9 cellular contexts compared by ENCODE assay signal in genomic region chr9:35813434-35814105, GRCh38. TPM values are rescaled to one million over a fixed set of nuclear protein-coding genes. Genes with fewer than 3 reads are reported as not detected.
A peak's percentile ranks its signal among the peaks of the same experiment; 100 is the strongest.
DNase-seq lines count a peak whose midpoint lies in the region; ATAC-seq and TF ChIP-seq lines count a peak whose summit lies in the region.
"Had no signal": no experiment of that assay in that cellular context is flagged by ENCODE, and none has a peak within 500 bp of the region (broad histone marks: within the 10 kb centered on the region; RNA-seq: fewer than 3 reads in every experiment).

No MANE protein-coding gene starts in this region.

- H3K4me1 Mint-ChIP-seq in activated T-cell treated with anti-CD3 and anti-CD28 coated beads, Interleukin-2, amount 50 U/mL, for 72 hours (ENCODE audit: low read depth), result peaks cover 47% of the 10 kb centered on the region

- no peaks in the 10 kb centered on the region for H3K36me3 ChIP-seq in fibroblast of lung (ENCODE audit: control insufficient read depth, insufficient read depth, low read length)

- no peak overlapping the region for H3K27ac Mint-ChIP-seq in activated T-cell treated with anti-CD3 and anti-CD28 coated beads, Interleukin-2, amount 50 U/mL, for 72 hours

- peak overlapping the region; percentile 90 for H3K4me2 ChIP-seq in fibroblast of lung (ENCODE audit: extremely low read depth, insufficient read depth, low read length)

- H3K36me3 Mint-ChIP-seq in activated T-cell treated with anti-CD3 and anti-CD28 coated beads, Interleukin-2, amount 50 U/mL, for 72 hours (ENCODE audit: insufficient read depth in 2 of 2), result peaks cover 0 to 6% of the 10 kb centered on the region in 2 donors

- peaks cover 12% of the 10 kb centered on the region for H3K4me1 ChIP-seq in fibroblast of lung (ENCODE audit: control insufficient read depth, extremely low read depth, insufficient read depth, low read length)

- no peak overlapping the region for H2AFZ ChIP-seq in fibroblast of lung (ENCODE audit: low read length)

- ATAC-seq in activated T-cell treated with anti-CD3 and anti-CD28 coated beads, Interleukin-2, amount 50 U/mL, for 72 hours (replicated peaks in 1 of 2), result no peak
- ATAC-seq in GM21447 (IDR thresholded peaks at IDR 0.05; ENCODE audit: unreplicated experiment) (no peak), GM21360 (IDR thresholded peaks at IDR 0.05; ENCODE audit: unreplicated experiment) (no peak)

- peaks cover 2% of the 10 kb centered on the region for H3K27me3 ChIP-seq in fibroblast of lung (ENCODE audit: control insufficient read depth, insufficient read depth, low read length)

- peak in 1 of 2 donors; percentile 31 for TF ChIP-seq CTCF in fibroblast of lung (conservative IDR thresholded peaks at IDR 0.05 in 1 of 2, IDR thresholded peaks at IDR 0.05 in 1 of 2; ENCODE audit: low read depth in 1 of 2, low read length in 2 of 2)

- no peaks in the 10 kb centered on the region for H3K27me3 Mint-ChIP-seq in activated T-cell treated with anti-CD3 and anti-CD28 coated beads, Interleukin-2, amount 50 U/mL, for 72 hours (ENCODE audit: low read depth)

- H3K79me2 ChIP-seq in fibroblast of lung (ENCODE audit: control insufficient read depth, insufficient read depth, low read length), result no peaks in the 10 kb centered on the region

- no peaks in the 10 kb centered on the region for H3K9me3 Mint-ChIP-seq in activated T-cell treated with anti-CD3 and anti-CD28 coated beads, Interleukin-2, amount 50 U/mL, for 72 hours

- peak overlapping the region; percentile 9 for H3K27ac ChIP-seq in fibroblast of lung (ENCODE audit: insufficient read depth, low read length)

- no peaks in the 10 kb centered on the region for H4K20me1 ChIP-seq in fibroblast of lung (ENCODE audit: control insufficient read depth, extremely low read depth, insufficient read depth, low read length)

- H3K4me3 ChIP-seq in fibroblast of lung (replicated peaks in 1 of 4; ENCODE audit: control extremely low read depth in 1 of 4, insufficient read depth in 1 of 4, low read depth in 3 of 4, low read length in 4 of 4), result peak overlapping the region in 2 of 4 experiments; percentile 62 to 86

- peak overlapping the region; percentile 86 to 89 for H3K4me3 Mint-ChIP-seq in activated T-cell treated with anti-CD3 and anti-CD28 coated beads, Interleukin-2, amount 50 U/mL, for 72 hours

- no peak for DNase-seq in activated T-cell treated with anti-CD3 and anti-CD28 coated beads, Interleukin-2, amount 50 U/mL, for 72 hours
- DNase-seq in activated T-cell treated with anti-CD3 and anti-CD28 coated beads for 4 hours, result no peak
- DNase-seq in RPMI7951 (ENCODE audit: low read depth), result peak; percentile 40
- peak in 1 of 2 donors; percentile 38 for DNase-seq in fibroblast of lung (ENCODE audit: low read depth in 2 of 2)
- DNase-seq in renal cortical epithelial cell (ENCODE audit: low read depth), result peak; percentile 50
- DNase-seq in NAMALWA (ENCODE audit: low spot score), result no peak

- no peak overlapping the region for H3K9ac ChIP-seq in fibroblast of lung (ENCODE audit: insufficient read depth, low read length)

- no peaks in the 10 kb centered on the region for H3K9me3 ChIP-seq in fibroblast of lung (ENCODE audit: control insufficient read depth, insufficient read depth, low read depth, low read length)

RNA-seq across cellular contexts. Expression of gene HINT2, which starts 1.3 kb away (rescaled TPM):
- total RNA-seq in activated T-cell treated with anti-CD3 and anti-CD28 coated beads, Interleukin-2, amount 50 U/mL, for 72 hours, result 10 to 100 TPM; 69.2 to 80.9 TPM
- total RNA-seq in RPMI7951 (2014; rRNA removed; shearing (Covaris generic)), result 57.7 and 63.2 TPM in 2 replicates
- total RNA-seq in fibroblast of lung (24.9 and 34.2 TPM in 2 replicates), renal cortical epithelial cell (12.7 and 25.7 TPM in 2 replicates)
- polyA plus RNA-seq in fibroblast of lung, result 13.1 and 22.9 TPM in 2 replicates
- polyA plus RNA-seq in fibroblast of lung (2012), result 29.5 and 48.6 TPM in 2 replicates
- 6.8 and 9.2 TPM in 2 replicates for polyA minus RNA-seq in fibroblast of lung (ENCODE audit: low replicate concordance)

RNA-seq across cellular contexts. Expression of gene SPAG8, which starts 1.5 kb away (rescaled TPM):
- total RNA-seq in activated T-cell treated with anti-CD3 and anti-CD28 coated beads, Interleukin-2, amount 50 U/mL, for 72 hours, result 1 to 10 TPM; 1.1 to 1.4 TPM
- total RNA-seq in RPMI7951 (2014; rRNA removed; shearing (Covaris generic)), result 1.7 and 1.8 TPM in 2 replicates
- total RNA-seq in fibroblast of lung, result 1.0 and 1.3 TPM in 2 replicates
- 0.62 and 0.64 TPM in 2 replicates for polyA plus RNA-seq in fibroblast of lung
- polyA plus RNA-seq in fibroblast of lung (2012), result 0.35 and 1.0 TPM in 2 replicates
- polyA minus RNA-seq in fibroblast of lung (ENCODE audit: low replicate concordance), result 0.26 TPM in 1 of 2 replicates, not detected in the other
- total RNA-seq in renal cortical epithelial cell, result 0.80 TPM in 1 of 2 replicates, not detected in the other

RNA-seq across cellular contexts. Expression of gene FAM221B, which starts 15.0 kb away (rescaled TPM):
- not detected for total RNA-seq in activated T-cell treated with anti-CD3 and anti-CD28 coated beads, Interleukin-2, amount 50 U/mL, for 72 hours
- not detected in 2 replicates for total RNA-seq in RPMI7951 (2014; rRNA removed; shearing (Covaris generic))
- total RNA-seq in fibroblast of lung, result not detected in 2 replicates
- polyA plus RNA-seq in fibroblast of lung, result not detected in 2 replicates
- not detected in 2 replicates for polyA plus RNA-seq in fibroblast of lung (2012)
- not detected in 2 replicates for polyA minus RNA-seq in fibroblast of lung (ENCODE audit: low replicate concordance)
- not detected in 2 replicates for total RNA-seq in renal cortical epithelial cell
- total RNA-seq: mononuclear cell had no signal

RNA-seq across cellular contexts. Expression of gene TMEM8B, which starts 15.5 kb away (rescaled TPM):
- total RNA-seq in activated T-cell treated with anti-CD3 and anti-CD28 coated beads, Interleukin-2, amount 50 U/mL, for 72 hours, result 1 to 10 TPM; 8.4 to 9.1 TPM
- 1.4 and 1.9 TPM in 2 replicates for total RNA-seq in RPMI7951 (2014; rRNA removed; shearing (Covaris generic))
- total RNA-seq in fibroblast of lung (2.1 and 3.0 TPM in 2 replicates), renal cortical epithelial cell (0.69 and 9.4 TPM in 2 replicates)
- polyA plus RNA-seq in fibroblast of lung, result 2.7 and 3.0 TPM in 2 replicates
- 9.7 and 10.8 TPM in 2 replicates for polyA plus RNA-seq in fibroblast of lung (2012)
- 18.2 and 23.8 TPM in 2 replicates for polyA minus RNA-seq in fibroblast of lung (ENCODE audit: low replicate concordance)

RNA-seq across cellular contexts. Expression of gene NPR2, which starts 22.2 kb away (rescaled TPM):
- total RNA-seq in activated T-cell treated with anti-CD3 and anti-CD28 coated beads, Interleukin-2, amount 50 U/mL, for 72 hours, result 10 to 100 TPM in 1 of 2 donors, 1 to 10 TPM in 1; 6.7 to 11.5 TPM
- total RNA-seq in RPMI7951 (2014; rRNA removed; shearing (Covaris generic)), result 13.3 and 14.7 TPM in 2 replicates
- total RNA-seq in fibroblast of lung, result 23.6 and 47.4 TPM in 2 replicates
- polyA plus RNA-seq in fibroblast of lung, result 26.3 and 34.1 TPM in 2 replicates
- polyA plus RNA-seq in fibroblast of lung (2012), result 34.6 and 38.9 TPM in 2 replicates
- polyA minus RNA-seq in fibroblast of lung (ENCODE audit: low replicate concordance), result 47.4 TPM in 2 replicates
- total RNA-seq in renal cortical epithelial cell, result 13.9 and 35.6 TPM in 2 replicates

Comparison
In these comparisons a context has a peak if more than half of its experiments do, and no peak if none do; other contexts are left out.
1. DNase-seq: peak in RPMI7951 (single experiment) and renal cortical epithelial cell (single experiment); none in activated T-cell treated with anti-CD3 and anti-CD28 coated beads, Interleukin-2, amount 50 U/mL, for 72 hours (0 of 2), activated T-cell treated with anti-CD3 and anti-CD28 coated beads for 4 hours (single experiment) and NAMALWA (single experiment).